ENCODE assay signal across 16 cellular contexts in the genomic region with DNA sequence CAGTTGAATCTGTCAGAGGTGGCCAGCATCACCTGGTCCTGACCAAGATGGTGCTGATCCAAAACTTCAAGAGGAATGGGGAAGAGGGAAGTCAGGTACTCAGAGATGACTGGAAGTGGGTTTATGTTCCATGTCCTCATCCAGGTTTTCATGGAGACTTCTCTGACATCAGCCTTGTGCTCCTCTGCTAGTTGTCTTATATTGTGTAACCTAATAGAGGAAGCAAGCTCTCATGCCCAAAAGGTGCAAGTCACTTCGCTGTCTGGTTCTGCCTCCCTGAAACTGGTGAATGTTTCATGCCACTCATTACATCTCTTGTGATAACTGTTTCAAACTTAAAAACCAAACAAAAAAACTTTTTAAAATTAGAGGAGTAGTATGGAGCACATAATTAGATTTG.
"Had no signal": no experiment of that assay in that cellular context is flagged by ENCODE, and none has a peak within 500 bp of the region (broad histone marks: within the 10 kb centered on the region; RNA-seq: fewer than 3 reads in every experiment).

No MANE protein-coding gene starts in this region.

- H3K36me3 ChIP-seq: spleen, tibial artery, upper lobe of left lung had no signal

- H3K27ac ChIP-seq: heart left ventricle, tibial artery, upper lobe of left lung had no signal

- H3K4me3 ChIP-seq: heart left ventricle, spleen, tibial artery, upper lobe of left lung had no signal

- DNase-seq: effector memory CD4-positive, alpha-beta T cell; heart left ventricle; hypothalamus; kidney glomerular epithelial cell; mesendoderm; naive B cell; posterior cingulate gyrus; spleen; stimulated activated CD4-positive, alpha-beta T cell treated with anti-CD3 and anti-CD28 coated beads, Interleukin-15, amount 100 ng/mL, for 24 hours; stimulated activated CD4-positive, alpha-beta T cell treated with anti-CD3 and anti-CD28 coated beads, Interleukin-1b, Interleukin-23, amount 100 ng/mL, for 48 hours; stimulated activated CD4-positive, alpha-beta T cell treated with anti-CD3 and anti-CD28 coated beads, Interleukin-4, amount 100 ng/mL, for 24 hours; tibial artery; upper lobe of left lung had no signal

- H3K4me1 ChIP-seq: heart left ventricle, spleen, tibial artery, upper lobe of left lung had no signal

- H3K9me3 ChIP-seq: heart left ventricle, spleen, tibial artery, upper lobe of left lung had no signal

- ATAC-seq: esophagus mucosa; heart left ventricle; sciatic nerve; stimulated activated memory B cell treated with anti-CD40 and anti-IgM and Interleukin-4, amounts not matched to agents 10 μg/mL and 1 μg/mL and 100 μg/mL, for 72 hours had no signal

- H3K27me3 ChIP-seq: heart left ventricle, tibial artery, upper lobe of left lung had no signal
